24 cellular contexts compared by ENCODE assay signal in the genomic region with DNA sequence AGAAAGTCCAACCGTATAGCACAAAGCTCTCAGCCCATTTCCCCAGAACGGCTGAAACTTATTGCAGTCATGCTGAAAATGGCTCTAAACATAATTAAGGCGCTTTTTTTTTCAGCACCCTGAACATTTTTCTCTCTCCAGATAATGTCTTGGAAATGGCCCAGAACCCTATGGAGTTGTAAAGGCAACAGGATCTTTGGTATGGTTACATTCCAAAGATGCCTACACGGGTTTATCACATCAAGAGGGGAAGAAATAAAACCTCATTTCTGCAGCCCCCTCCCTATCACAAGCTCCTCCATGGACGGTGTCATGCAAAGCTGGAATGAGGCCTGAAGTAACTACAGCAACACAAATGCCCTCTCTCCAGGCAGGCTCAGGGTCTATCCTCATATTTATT.
A peak's percentile ranks its signal among the peaks of the same experiment; 100 is the strongest.
DNase-seq lines count a peak whose midpoint lies in the region; ATAC-seq, FAIRE-seq and TF ChIP-seq lines count a peak whose summit lies in the region.
"Had no signal": no experiment of that assay in that cellular context is flagged by ENCODE, and none has a peak within 500 bp of the region (broad histone marks: within the 10 kb centered on the region; RNA-seq: fewer than 3 reads in every experiment).

No MANE protein-coding gene starts in this region.

- no peaks in the 10 kb centered on the region for H3K9me3 ChIP-seq in astrocyte (ENCODE audit: insufficient read depth, low read depth, low read length)
- H3K9me3 ChIP-seq: Caco-2, spleen, tibial artery had no signal

- peaks cover 13% of the 10 kb centered on the region for H3K27me3 Mint-ChIP-seq in astrocyte (ENCODE audit: low read depth, unreplicated experiment)
- H3K27me3 Mint-ChIP-seq: stimulated activated naive CD8-positive, alpha-beta T cell treated with anti-CD3 and anti-CD28 coated beads, Interleukin-15, Interleukin-2, amounts not matched to agents 100 ng/mL and 50 ng/mL, for 24 hours had no signal

- H3K36me3 ChIP-seq in astrocyte (ENCODE audit: insufficient read depth, low read length): no peaks in the 10 kb centered on the region
- H3K36me3 ChIP-seq: BLaER1, spleen, tibial artery had no signal

- H3K4me1 ChIP-seq in astrocyte (ENCODE audit: insufficient read depth, low read length): peaks cover 4% of the 10 kb centered on the region
- H3K4me1 ChIP-seq: BLaER1, Caco-2, spleen, tibial artery had no signal

- no peak overlapping the region for H3K4me3 Mint-ChIP-seq in astrocyte (ENCODE audit: unreplicated experiment)
- H3K4me3 Mint-ChIP-seq: activated B cell treated with CpG ODN at 0.5 μM for 24 hours; H9; immature natural killer cell; stimulated activated naive CD8-positive, alpha-beta T cell treated with anti-CD3 and anti-CD28 coated beads, Interleukin-15, Interleukin-2, amounts not matched to agents 100 ng/mL and 50 ng/mL, for 24 hours had no signal

- no peak for FAIRE-seq in astrocyte (lab: Jason Lieb, UNC)
- FAIRE-seq: A204.1 had no signal

- peak overlapping the region; percentile 5 for H3K27ac Mint-ChIP-seq in astrocyte (ENCODE audit: unreplicated experiment)
- H3K27ac Mint-ChIP-seq: activated B cell treated with CpG ODN at 0.5 μM for 24 hours; immature natural killer cell; stimulated activated naive CD8-positive, alpha-beta T cell treated with anti-CD3 and anti-CD28 coated beads, Interleukin-15, Interleukin-2, amounts not matched to agents 100 ng/mL and 50 ng/mL, for 24 hours had no signal

- no peaks in the 10 kb centered on the region for H3K79me2 ChIP-seq in astrocyte (ENCODE audit: insufficient read depth, low read length)

- TF ChIP-seq CTCF in astrocyte (IDR thresholded peaks at IDR 0.05; ENCODE audit: insufficient read depth, low read depth, low read length): no peak

- ATAC-seq in HG02973 (IDR thresholded peaks at IDR 0.05; ENCODE audit: unreplicated experiment): no peak

- no peak overlapping the region for H3K9ac ChIP-seq in astrocyte (ENCODE audit: low read length)
- H3K9ac ChIP-seq: BLaER1 had no signal

- H3K36me3 Mint-ChIP-seq in astrocyte (ENCODE audit: low read depth, unreplicated experiment): no peaks in the 10 kb centered on the region
- H3K36me3 Mint-ChIP-seq: immature natural killer cell had no signal

- no peaks in the 10 kb centered on the region for H3K27me3 ChIP-seq in astrocyte (ENCODE audit: insufficient read depth, low read length)
- H3K27me3 ChIP-seq: BLaER1, tibial artery had no signal

- H3K9me3 Mint-ChIP-seq in astrocyte (ENCODE audit: unreplicated experiment): peaks cover 2% of the 10 kb centered on the region
- H3K9me3 Mint-ChIP-seq: activated B cell treated with CpG ODN at 0.5 μM for 24 hours; H9; immature natural killer cell; stimulated activated naive CD8-positive, alpha-beta T cell treated with anti-CD3 and anti-CD28 coated beads, Interleukin-15, Interleukin-2, amounts not matched to agents 100 ng/mL and 50 ng/mL, for 24 hours had no signal

- H3K4me1 Mint-ChIP-seq in astrocyte (ENCODE audit: low read depth, unreplicated experiment): peaks cover 18% of the 10 kb centered on the region
- H3K4me1 Mint-ChIP-seq: activated B cell treated with CpG ODN at 0.5 μM for 24 hours, immature natural killer cell had no signal

- H4K20me1 ChIP-seq in astrocyte (ENCODE audit: insufficient read depth, low read length): no peaks in the 10 kb centered on the region
- H4K20me1 ChIP-seq: BLaER1 had no signal

- no peak overlapping the region for H3K4me3 ChIP-seq in astrocyte (ENCODE audit: insufficient read depth, low read depth, low read length)
- H3K4me3 ChIP-seq: BLaER1, spleen, tibial artery had no signal

- H3K4me2 ChIP-seq in astrocyte (ENCODE audit: low read length): peak overlapping the region; percentile 45
- H3K4me2 ChIP-seq: BLaER1 had no signal

- peak; percentile 72 for DNase-seq in A172 (ENCODE audit: low spot score)
- DNase-seq in HS-27A (ENCODE audit: low read depth): peak; percentile 31
- peak; percentile 62 for DNase-seq in astrocyte (ENCODE audit: low read depth)
- peak; percentile 25 for DNase-seq in left kidney (ENCODE audit: low read depth, low spot score)
- DNase-seq in cortex of kidney (lab: John Stamatoyannopoulos, UW): no peak
- no peak for DNase-seq in ureter (ENCODE audit: low spot score)
- DNase-seq in hepatic stellate cell (ENCODE audit: low spot score): no peak
- DNase-seq: activated B cell treated with CpG ODN at 0.5 μM for 24 hours; activated CD4-positive, alpha-beta T cell treated with anti-CD3 and anti-CD28 coated beads, Interleukin-2, amount 50 U/mL, for 4 hours; activated CD8-positive, alpha-beta memory T cell treated with anti-CD3 and anti-CD28 coated beads, Interleukin-2, amount 50 U/mL, for 4 hours; Caco-2; caudate nucleus; H9; immature natural killer cell; KG1; MV-4-11; NCI-H526 treated with DMSO at 0.1 percent for 48 hours; spleen; stimulated activated CD4-positive, alpha-beta T cell treated with anti-CD3 and anti-CD28 coated beads, Interleukin-4, amount 100 ng/mL, for 24 hours; tibial artery had no signal

- H2AFZ ChIP-seq in astrocyte (ENCODE audit: low read depth, low read length): no peak overlapping the region

- H3K27ac ChIP-seq in astrocyte (ENCODE audit: low read depth, low read length): no peak overlapping the region
- H3K27ac ChIP-seq: BLaER1, spleen, tibial artery had no signal

Comparison
In these comparisons a context has a peak if more than half of its experiments do, and no peak if none do; other contexts are left out.
1. DNase-seq: peak in A172 (single experiment), HS-27A (single experiment), astrocyte (single experiment) and left kidney (single experiment); none in cortex of kidney (single experiment), ureter (single experiment) and hepatic stellate cell (single experiment).